26 cellular contexts compared by ENCODE assay signal in genomic region chr7:43179393-43179792, GRCh38.
"Had no signal": no experiment of that assay in that cellular context is flagged by ENCODE, and none has a peak within 500 bp of the region (broad histone marks: within the 10 kb centered on the region; RNA-seq: fewer than 3 reads in every experiment).

No MANE protein-coding gene starts in this region.

- FAIRE-seq: endometrium, islet of Langerhans, keratinocyte had no signal

- H3K27me3 ChIP-seq: colonic mucosa, esophagus squamous epithelium, gastrocnemius medialis, heart right ventricle, left lung had no signal

- ATAC-seq: effector memory CD8-positive, alpha-beta T cell; esophagus mucosa; gastrocnemius medialis; heart right ventricle; left cardiac atrium; left lung; left ventricle myocardium superior; lower lobe of right lung; mucosa of descending colon had no signal

- H3K9me3 ChIP-seq: colonic mucosa, esophagus squamous epithelium, gastrocnemius medialis, left lung, lower lobe of right lung, mucosa of descending colon had no signal

- H3K27ac ChIP-seq: colonic mucosa, epithelial cell of prostate, esophagus squamous epithelium, gastrocnemius medialis, heart right ventricle, left lung, lower lobe of right lung had no signal

- DNase-seq: colonic mucosa; cortex of kidney; effector CD8-positive, alpha-beta T cell; effector memory CD8-positive, alpha-beta T cell; endodermal cell; erythroblast; esophagus squamous epithelium; foreskin fibroblast; foreskin melanocyte; gastrocnemius medialis; glutamatergic neuron; head of caudate nucleus; heart right ventricle; hippocampal formation; left cardiac atrium; left lung; left ventricle myocardium superior; lower lobe of right lung; mesenchymal stem cell; mucosa of descending colon; naive B cell had no signal

- H3K4me1 ChIP-seq: colonic mucosa, gastrocnemius medialis, heart right ventricle, left lung, lower lobe of right lung had no signal

- H3K36me3 ChIP-seq: colonic mucosa, esophagus squamous epithelium, gastrocnemius medialis, heart right ventricle, left lung, lower lobe of right lung had no signal

- H3K4me3 ChIP-seq: colonic mucosa, esophagus squamous epithelium, gastrocnemius medialis, heart right ventricle, left lung, lower lobe of right lung, mucosa of descending colon had no signal
